Comparison of ENCODE assay signal across 8 cellular contexts in the genomic region with DNA sequence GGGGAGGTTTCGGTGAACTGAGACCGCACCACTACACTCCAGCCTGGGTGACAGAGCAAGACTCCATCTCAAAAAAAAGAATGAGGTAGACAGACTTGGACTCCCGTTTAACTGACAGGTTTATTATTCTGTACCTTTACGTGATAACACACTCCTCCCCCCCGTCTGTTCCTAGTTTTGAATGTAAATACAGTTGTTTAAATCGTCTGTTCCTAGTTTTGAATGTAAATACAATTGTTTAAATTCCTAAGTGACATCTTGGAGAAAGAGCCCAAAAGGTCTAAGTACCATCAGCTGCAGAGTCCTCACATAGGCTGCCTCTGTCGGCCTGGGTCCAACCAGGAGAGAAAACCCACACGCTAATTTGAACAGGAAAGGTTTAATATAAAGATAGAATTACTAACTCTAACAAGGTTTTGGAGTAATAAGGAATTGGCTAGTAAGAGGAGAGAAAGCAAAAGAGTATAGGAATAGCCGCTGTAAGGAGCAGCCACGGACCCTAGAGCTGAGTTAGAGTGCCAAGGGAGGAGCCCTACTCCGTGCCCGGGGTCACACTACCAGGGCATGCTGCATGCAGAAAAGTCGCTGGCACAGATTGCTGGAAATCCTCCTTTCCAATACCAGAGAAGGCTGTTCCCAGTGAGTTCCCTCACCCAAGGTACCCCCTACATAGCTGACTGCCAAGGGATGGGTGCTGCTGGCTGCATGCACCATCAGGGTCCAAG.
DNase-seq lines count a peak whose midpoint lies in the region; ATAC-seq and TF ChIP-seq lines count a peak whose summit lies in the region.

No MANE protein-coding gene starts in this region.

- ATAC-seq in GM18498 (IDR thresholded peaks at IDR 0.05; ENCODE audit: unreplicated experiment) (peak; percentile 19), HG02571 (IDR thresholded peaks at IDR 0.05; ENCODE audit: unreplicated experiment) (peak; percentile 11), mucosa of descending colon (peak; percentile 5), body of pancreas (no peak), HG03196 (IDR thresholded peaks at IDR 0.05; ENCODE audit: unreplicated experiment) (no peak)

- peaks cover 30% of the 10 kb centered on the region for H3K4me1 ChIP-seq in mucosa of descending colon (ENCODE audit: low read depth)
- H3K4me1 ChIP-seq in body of pancreas = peaks cover 54% of the 10 kb centered on the region

- H3K36me3 Mint-ChIP-seq in activated T-helper 1 cell treated with anti-CD3 and anti-CD28 coated beads, Interleukin-12 subunit alpha, Interleukin-12 subunit beta, Interleukin-2, Interleukin-4 antibody, amounts not matched to agents 30 ng/mL and 10 ng/mL and 1 ng/mL, durations not matched to agents 14 hours and 24 hours and 36 hours (ENCODE audit: low read depth) = peaks cover 24% of the 10 kb centered on the region

- peak overlapping the region; percentile 72 for H3K27ac Mint-ChIP-seq in activated T-helper 1 cell treated with anti-CD3 and anti-CD28 coated beads, Interleukin-12 subunit alpha, Interleukin-12 subunit beta, Interleukin-2, Interleukin-4 antibody, amounts not matched to agents 30 ng/mL and 10 ng/mL and 1 ng/mL, durations not matched to agents 14 hours and 24 hours and 36 hours

- H3K36me3 ChIP-seq in mucosa of descending colon (ENCODE audit: low read depth) (no peaks in the 10 kb centered on the region), body of pancreas (replicated peaks in 1 of 2; ENCODE audit: insufficient read depth in 1 of 2, low read depth in 2 of 2) (no peaks in the 10 kb centered on the region)

- TF ChIP-seq CTCF in mucosa of descending colon (IDR thresholded peaks at IDR 0.05) (no peak), lower leg skin (IDR thresholded peaks at IDR 0.05) (no peak), body of pancreas (IDR thresholded peaks at IDR 0.05) (no peak)

- 64 to 67% methylated on average over 13 of the region's 13 CpGs for WGBS in lower leg skin, 2 donors
- WGBS in body of pancreas, 2 donors = 65 to 69% methylated on average over 13 of the region's 13 CpGs

- peak overlapping the region in 1 of 4 donors; percentile 75 for H3K27ac ChIP-seq in body of pancreas

- H3K4me1 Mint-ChIP-seq in activated T-helper 1 cell treated with anti-CD3 and anti-CD28 coated beads, Interleukin-12 subunit alpha, Interleukin-12 subunit beta, Interleukin-2, Interleukin-4 antibody, amounts not matched to agents 30 ng/mL and 10 ng/mL and 1 ng/mL, durations not matched to agents 14 hours and 24 hours and 36 hours (ENCODE audit: low read depth) = peaks cover 80% of the 10 kb centered on the region

- no peaks in the 10 kb centered on the region for H3K27me3 Mint-ChIP-seq in activated T-helper 1 cell treated with anti-CD3 and anti-CD28 coated beads, Interleukin-12 subunit alpha, Interleukin-12 subunit beta, Interleukin-2, Interleukin-4 antibody, amounts not matched to agents 30 ng/mL and 10 ng/mL and 1 ng/mL, durations not matched to agents 14 hours and 24 hours and 36 hours (ENCODE audit: insufficient read depth)

- H3K9me3 Mint-ChIP-seq in activated T-helper 1 cell treated with anti-CD3 and anti-CD28 coated beads, Interleukin-12 subunit alpha, Interleukin-12 subunit beta, Interleukin-2, Interleukin-4 antibody, amounts not matched to agents 30 ng/mL and 10 ng/mL and 1 ng/mL, durations not matched to agents 14 hours and 24 hours and 36 hours = no peaks in the 10 kb centered on the region

- no peak overlapping the region for H3K4me3 Mint-ChIP-seq in activated T-helper 1 cell treated with anti-CD3 and anti-CD28 coated beads, Interleukin-12 subunit alpha, Interleukin-12 subunit beta, Interleukin-2, Interleukin-4 antibody, amounts not matched to agents 30 ng/mL and 10 ng/mL and 1 ng/mL, durations not matched to agents 14 hours and 24 hours and 36 hours

- no peaks in the 10 kb centered on the region for H3K27me3 ChIP-seq in body of pancreas

- H3K4me3 ChIP-seq in mucosa of descending colon (no peak overlapping the region), lower leg skin (ENCODE audit: low read depth, poor library complexity, severe bottlenecking) (no peak overlapping the region), body of pancreas (no peak overlapping the region)

- H3K9me3 ChIP-seq in mucosa of descending colon (no peaks in the 10 kb centered on the region), body of pancreas (no peaks in the 10 kb centered on the region)

- TF ChIP-seq POLR2A in lower leg skin (IDR thresholded peaks at IDR 0.05) = no peak
- TF ChIP-seq POLR2A in body of pancreas (IDR thresholded peaks at IDR 0.05) = no peak

- DNase-seq in activated T-helper 1 cell treated with anti-CD3 and anti-CD28 coated beads, Interleukin-12 subunit alpha, Interleukin-12 subunit beta, Interleukin-2, Interleukin-4 antibody, amounts not matched to agents 30 ng/mL and 10 ng/mL and 1 ng/mL, durations not matched to agents 14 hours and 24 hours and 36 hours (ENCODE audit: low spot score) = no peak
- DNase-seq in mucosa of descending colon (no peak), lower leg skin (ENCODE audit: low spot score in 2 of 2) (no peak), body of pancreas (no peak), pons (ENCODE audit: low spot score) (no peak)

- intact Hi-C loops in activated T-helper 1 cell treated with anti-CD3 and anti-CD28 coated beads, Interleukin-12 subunit alpha, Interleukin-12 subunit beta, Interleukin-2, Interleukin-4 antibody, amounts not matched to agents 30 ng/mL and 10 ng/mL and 1 ng/mL, durations not matched to agents 14 hours and 24 hours and 36 hours (cut with micrococcal nuclease) = loop anchor here (1.0 to 5.0 kb wide), 3 partner anchors 28 to 82 kb away; a partner anchor contains a TSS
- intact Hi-C loops in mucosa of descending colon (cut with DNase I, micrococcal nuclease) = no loop called here
- intact Hi-C loops in lower leg skin (cut with DNase I; ENCODE audit: low total_unique reads) = no loop called here
- intact Hi-C loops in body of pancreas (cut with DNase I) = no loop called here

Comparison
In these comparisons a context has a peak if more than half of its experiments do, and no peak if none do; other contexts are left out.
1. ATAC-seq: peak in GM18498 (single experiment), HG02571 (single experiment) and mucosa of descending colon (single experiment); none in body of pancreas (single experiment) and HG03196 (single experiment).